10 cellular contexts compared by ENCODE assay signal in the genomic region with DNA sequence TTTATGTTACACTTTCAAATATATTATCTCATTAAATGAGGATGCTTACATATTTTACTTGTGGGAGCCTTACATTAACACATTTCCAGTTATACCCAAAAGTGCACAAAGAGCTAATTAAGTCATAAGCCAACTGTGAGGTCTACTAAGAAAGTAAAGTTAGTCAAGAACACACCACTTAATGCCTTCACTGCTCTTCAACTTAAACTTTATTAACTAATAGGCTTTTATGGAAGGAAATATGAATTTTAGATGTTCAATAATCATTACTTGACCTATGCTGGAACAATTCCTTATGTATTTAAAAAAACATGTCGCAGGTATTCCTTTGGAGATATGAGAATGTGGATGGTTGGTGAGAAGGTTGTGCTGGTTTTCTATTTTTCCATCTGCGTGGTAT. TPM values are rescaled to one million over a fixed set of nuclear protein-coding genes. Genes with fewer than 3 reads are reported as not detected.
DNase-seq lines count a peak whose midpoint lies in the region; ATAC-seq, FAIRE-seq and TF ChIP-seq lines count a peak whose summit lies in the region.
"Had no signal": no experiment of that assay in that cellular context is flagged by ENCODE, and none has a peak within 500 bp of the region (broad histone marks: within the 10 kb centered on the region; RNA-seq: fewer than 3 reads in every experiment).

No MANE protein-coding gene starts in this region.

- no peak overlapping the region for H2BK5ac ChIP-seq in H9 (ENCODE audit: insufficient read length, low read length)

- H3K4ac ChIP-seq in H9 (ENCODE audit: low read depth, low read length): no peak overlapping the region

- H3T11ph ChIP-seq in H9 (ENCODE audit: low read length): no peak overlapping the region

- H4K20me1 ChIP-seq in BLaER1 (peaks cover 41% of the 10 kb centered on the region), H9 (ENCODE audit: control insufficient read depth, insufficient read depth, insufficient read length) (no peaks in the 10 kb centered on the region)

- H4K8ac ChIP-seq in H9 (replicated peaks; ENCODE audit: insufficient read length, low read depth, low read length): no peak overlapping the region

- H3K27ac ChIP-seq in BLaER1: peak overlapping the region; percentile 94
- H3K27ac ChIP-seq in H9 (ENCODE audit: insufficient read length, low read depth, low read length): no peak overlapping the region
- H3K27ac ChIP-seq: ovary had no signal

- DNase-seq in H9 (no peak), astrocyte of the spinal cord (ENCODE audit: low read depth, low spot score) (no peak), natural killer cell (no peak), HTR-8/SVneo (ENCODE audit: insufficient read length, low spot score) (no peak), H4 (ENCODE audit: low spot score) (no peak)
- DNase-seq in stimulated activated naive CD4-positive, alpha-beta T cell treated with Interleukin-2 at 50 U/mL for 16 hours (lab: John Stamatoyannopoulos, UW): no peak
- DNase-seq: ovary had no signal

- H3K4me2 ChIP-seq in BLaER1: peak overlapping the region; percentile 95
- H3K4me2 ChIP-seq in H9 (ENCODE audit: insufficient read depth, insufficient read length, low read length): no peak overlapping the region

- no CpG with 5 or more reads among the region's 2 CpGs for WGBS in H9 (ENCODE audit: extremely low coverage, insufficient read length, low lambda C conversion rate)

- H3K27me3 Mint-ChIP-seq in H9 (ENCODE audit: low read depth) (peaks cover 68% of the 10 kb centered on the region), natural killer cell (ENCODE audit: low read depth in 2 of 2) (no peaks in the 10 kb centered on the region)

- in situ Hi-C loops in astrocyte of the spinal cord (cut with HindIII; ENCODE audit: low sequenced_read_pairs): no loop called here

- H3K9me3 ChIP-seq in BLaER1 (no peaks in the 10 kb centered on the region), H9 (ENCODE audit: control insufficient read depth, low read depth, low read length) (no peaks in the 10 kb centered on the region)
- H3K9me3 ChIP-seq: ovary had no signal

- H3K56ac ChIP-seq in H9 (ENCODE audit: insufficient read length, low read depth, low read length): no peak overlapping the region

- no peak overlapping the region for H3K14ac ChIP-seq in H9 (ENCODE audit: insufficient read depth, low read length)

- H3K4me3 ChIP-seq in BLaER1 (peak overlapping the region; percentile 73), astrocyte of the spinal cord (ENCODE audit: low read depth, low read length) (peak overlapping the region; percentile 69)

- H3K9ac ChIP-seq in BLaER1: peak overlapping the region; percentile 89
- no peak overlapping the region for H3K9ac ChIP-seq in H9 (ENCODE audit: extremely low read depth, insufficient read length, low read length)

- H2AK5ac ChIP-seq in H9 (ENCODE audit: insufficient read length, low read length): no peak overlapping the region

- H3K27ac Mint-ChIP-seq in H9: no peak overlapping the region; a peak in 1 of 7 replicates
- peak overlapping the region; percentile 99 to 100 for H3K27ac Mint-ChIP-seq in natural killer cell

- no peak overlapping the region for H3K23ac ChIP-seq in H9 (ENCODE audit: insufficient read length, low read depth, low read length)

- H2BK12ac ChIP-seq in H9 (ENCODE audit: insufficient read length, low read depth, low read length): no peak overlapping the region

- no peaks in the 10 kb centered on the region for H3K27me3 ChIP-seq in BLaER1
- peaks cover 37% of the 10 kb centered on the region; the same call in 1 of the 2 replicates for H3K27me3 ChIP-seq in H9 (ENCODE audit: insufficient read depth, low read length)
- H3K27me3 ChIP-seq: ovary had no signal

- H2BK120ac ChIP-seq in H9 (ENCODE audit: low read depth, low read length, poor library complexity, severe bottlenecking): no peak overlapping the region

- H4K5ac ChIP-seq in H9 (ENCODE audit: insufficient read length, low read depth, low read length): no peak overlapping the region

- no peak for FAIRE-seq in HTR-8/SVneo (lab: Jason Lieb, UNC)

- H2AFZ ChIP-seq in H9 (ENCODE audit: low read length): peak overlapping the region; percentile 96

- H3K4me1 Mint-ChIP-seq in H9: peaks cover 34 to 36% of the 10 kb centered on the region in 2 experiments
- H3K4me1 Mint-ChIP-seq in natural killer cell: peaks cover 74 to 82% of the 10 kb centered on the region in 2 donors

- no peak overlapping the region for H2BK15ac ChIP-seq in H9 (ENCODE audit: low read depth, low read length)

- peaks cover 31% of the 10 kb centered on the region for H3K36me3 ChIP-seq in BLaER1
- H3K36me3 ChIP-seq: ovary had no signal

- H3K36me3 Mint-ChIP-seq in H9 (ENCODE audit: insufficient read depth in 1 of 3, low read depth in 3 of 3): no peaks in the 10 kb centered on the region; a peak in 1 of 7 replicates
- peaks cover 4% of the 10 kb centered on the region for H3K36me3 Mint-ChIP-seq in natural killer cell

- H3K79me1 ChIP-seq in H9 (ENCODE audit: insufficient read depth, low read depth, low read length, poor library complexity, severe bottlenecking): no peaks in the 10 kb centered on the region

- H3K9me3 Mint-ChIP-seq in H9: no peaks in the 10 kb centered on the region; a peak in 1 of 5 replicates
- H3K9me3 Mint-ChIP-seq in natural killer cell: no peaks in the 10 kb centered on the region

- ATAC-seq in natural killer cell (no peak), GM18520 (IDR thresholded peaks at IDR 0.05; ENCODE audit: unreplicated experiment) (no peak)

- intact Hi-C loops in natural killer cell (cut with micrococcal nuclease): loop anchor here (1.0 to 10.0 kb wide), 6 partner anchors 9 to 1972 kb away; partner anchors contain the start of gene CHD1

- H3K18ac ChIP-seq in H9 (ENCODE audit: insufficient read length, low read depth, low read length): no peak overlapping the region

- H4K91ac ChIP-seq in H9 (ENCODE audit: insufficient read length, low read depth, low read length): no peak overlapping the region

- H2BK20ac ChIP-seq in H9 (ENCODE audit: low read depth, low read length, poor library complexity, severe bottlenecking): no peak overlapping the region

- TF ChIP-seq CTCF in H9 (conservative IDR thresholded peaks at IDR 0.05): no peak
- no peak for TF ChIP-seq CTCF in astrocyte of the spinal cord (IDR thresholded peaks at IDR 0.05; ENCODE audit: low read depth, low read length)
- no peak for TF ChIP-seq CTCF in natural killer cell (IDR thresholded peaks at IDR 0.05)

- H3K4me3 Mint-ChIP-seq in H9 (peak overlapping the region; percentile 68 to 92), natural killer cell (peak overlapping the region; percentile 96)

- H3K79me2 ChIP-seq in H9 (ENCODE audit: insufficient read depth, low read length): no peaks in the 10 kb centered on the region

- H3K4me1 ChIP-seq in BLaER1 (peaks cover 39% of the 10 kb centered on the region), H9 (ENCODE audit: insufficient read depth, low read length) (peaks cover 2% of the 10 kb centered on the region; the same call in 1 of the 2 replicates)

- peaks cover 16% of the 10 kb centered on the region for H3K23me2 ChIP-seq in H9 (ENCODE audit: insufficient read length, low read depth, low read length, poor library complexity, severe bottlenecking)

RNA-seq across cellular contexts. Expression of gene ST8SIA4, which starts 3.4 kb away (rescaled TPM):
- not detected in 2 replicates for total RNA-seq in H9 (2021)
- total RNA-seq in natural killer cell: 10 to 100 TPM; 36.3 to 63.1 (median 59.9) TPM
- 28.9 and 29.0 TPM in 2 replicates for total RNA-seq in H4 (2014; rRNA removed; shearing (Covaris generic))
- total RNA-seq: HT1080 had no signal

Comparison
In these comparisons a context has a peak if more than half of its experiments do, and no peak if none do; other contexts are left out.
1. H3K27ac Mint-ChIP-seq: peak in natural killer cell (2 of 2); none in H9 (0 of 3).
2. RNA of gene ST8SIA4, which starts 3.4 kb away (total RNA-seq): 36.3 to 63.1 TPM in natural killer cell and 28.9 to 29.0 TPM in H4; not detected in H9; every median in the first group is over 10 times any median in the second.